ENCODE assay signal across 8 cellular contexts in the genomic region with DNA sequence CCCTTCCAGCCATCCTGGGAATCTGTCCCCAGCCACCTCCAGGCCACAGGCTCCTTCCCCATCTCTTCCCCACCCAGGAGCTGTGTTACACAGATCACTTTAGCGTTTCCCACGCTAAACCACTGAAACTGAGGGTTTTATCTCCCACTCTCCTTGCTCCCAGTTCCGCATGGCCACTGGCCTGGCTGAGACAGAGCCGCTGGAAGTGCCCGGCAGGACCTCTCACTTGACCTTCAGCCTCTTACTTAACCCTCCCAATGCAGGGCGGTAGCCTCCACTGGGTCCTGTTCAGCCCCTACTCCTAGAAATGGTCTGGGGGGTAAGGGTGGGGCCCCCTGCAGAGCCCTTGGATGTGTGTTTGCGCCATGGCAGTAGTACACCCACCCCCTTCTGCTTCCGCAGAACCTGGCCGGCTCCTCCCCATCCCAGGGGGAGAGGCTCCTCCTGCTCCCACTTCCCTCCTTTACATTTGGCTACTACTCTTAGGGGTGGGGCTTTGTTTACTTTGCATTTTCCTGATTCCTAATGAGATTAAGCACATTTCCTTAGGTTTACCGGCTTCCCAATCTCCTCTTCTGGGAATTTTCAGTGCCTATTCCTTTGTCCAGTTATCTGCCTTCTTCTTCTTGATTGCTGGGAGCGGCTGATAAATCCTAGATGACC. TPM values are rescaled to one million over a fixed set of nuclear protein-coding genes. Genes with fewer than 3 reads are reported as not detected.
A peak's percentile ranks its signal among the peaks of the same experiment; 100 is the strongest.
DNase-seq lines count a peak whose midpoint lies in the region; ATAC-seq, FAIRE-seq and TF ChIP-seq lines count a peak whose summit lies in the region.
"Not testable (repeated sequence)": the region's sequence is repeated elsewhere in the genome, so short reads cannot be mapped to it uniquely, and the experiment has no call there.
"Had no signal": no experiment of that assay in that cellular context is flagged by ENCODE, and none has a peak within 500 bp of the region (broad histone marks: within the 10 kb centered on the region; RNA-seq: fewer than 3 reads in every experiment).

No MANE protein-coding gene starts in this region.

- not testable (repeated sequence) for H2BK5ac ChIP-seq in neuronal stem cell (ENCODE audit: low read length)

- intact Hi-C loops in Panc1 (cut with micrococcal nuclease; ENCODE audit: unreplicated experiment); left ventricle myocardium superior (cut with micrococcal nuclease); HepG2 (cut with micrococcal nuclease; ENCODE audit: unreplicated experiment): not testable (repeated sequence)

- ATAC-seq in Panc1, result 0 out of 2 replicates have a peak, but pooled peaks have one; percentile 22
- ATAC-seq in left ventricle myocardium superior, result peak; percentile 3
- not testable (repeated sequence) for ATAC-seq in HepG2

- POLR2A ChIA-PET in Panc1 (lab: Charles Lee); HepG2 (lab: Yijun Ruan, JAX): not testable (repeated sequence)

- H4K91ac ChIP-seq in neuronal stem cell (ENCODE audit: low read depth, low read length, poor library complexity), result not testable (repeated sequence)

- not testable (repeated sequence) for TF ChIP-seq EP300 in HepG2 (IDR thresholded peaks at IDR 0.05; ENCODE audit: low read depth in 2 of 2, low read length in 2 of 2); HepG2 (CRISPR knock-in tag; IDR thresholded peaks at IDR 0.05; ENCODE audit: borderline replicate concordance)

- not testable (repeated sequence) for FAIRE-seq in bronchial epithelial cell (lab: Jason Lieb, UNC); HepG2 (lab: Jason Lieb, UNC)

- H3K9ac ChIP-seq in HUES48 (ENCODE audit: low read depth, low read length), result 0 out of 2 replicates have a peak overlapping the region, but pooled peaks have one; percentile 33
- H3K9ac ChIP-seq in HepG2 (ENCODE audit: insufficient read depth, low read depth, low read length), result not testable (repeated sequence)
- peak overlapping the region; percentile 63 for H3K9ac ChIP-seq in neuronal stem cell (ENCODE audit: low read depth, low read length, poor library complexity)

- not testable (repeated sequence) for H3K27me3 ChIP-seq in HUES48 (ENCODE audit: control insufficient read depth, insufficient read depth, low read length); Panc1 (ENCODE audit: control insufficient read depth, insufficient read depth, low read length); bronchial epithelial cell (ENCODE audit: control insufficient read depth, insufficient read depth, low read length); neuronal stem cell (ENCODE audit: control insufficient read depth in 3 of 3, insufficient read depth in 3 of 3, low read depth in 1 of 3, low read length in 3 of 3)
- peaks cover 0 to 10% of the 10 kb centered on the region in 2 experiments; a peak in 2 of 5 replicates for H3K27me3 ChIP-seq in HepG2 (ENCODE audit: control insufficient read depth in 1 of 2, insufficient read depth in 2 of 2, low read length in 2 of 2)

- BruUV-seq in Panc1 (replicated peaks; lab: Mats Ljungman, UMichigan), result TSS peak; percentile 71
- not testable (repeated sequence) for BruUV-seq in HepG2 (replicated peaks; lab: Mats Ljungman, UMichigan)

- not testable (repeated sequence) for H2AFZ ChIP-seq in HepG2 (ENCODE audit: low read length)
- H2AFZ ChIP-seq in neuronal stem cell (ENCODE audit: low read length), result peak overlapping the region; percentile 61

- CTCF ChIA-PET in Panc1 (lab: Charles Lee); HepG2 (lab: Yijun Ruan, JAX; ENCODE audit: low intra/inter-chr PET ratio, low total read pairs): not testable (repeated sequence)

- DNase-seq in DMS 273 (lab: John Stamatoyannopoulos, UW; ENCODE audit: unreplicated experiment), result peak; percentile 20
- DNase-seq in Panc1 (ENCODE audit: low read depth, low spot score); left ventricle myocardium superior; HepG2 (ENCODE audit: low spot score); neuronal stem cell (ENCODE audit: low spot score): not testable (repeated sequence)
- peak; percentile 12 for DNase-seq in bronchial epithelial cell (ENCODE audit: low read depth)

- not testable (repeated sequence) for TF ChIP-seq RAD21 in HepG2 (CRISPR knock-in tag; IDR thresholded peaks at IDR 0.05)

- H2BK120ac ChIP-seq in neuronal stem cell (ENCODE audit: low read depth, low read length), result not testable (repeated sequence)

- H3K4me1 ChIP-seq in HUES48 (ENCODE audit: control insufficient read depth, insufficient read depth, low read length) (peaks cover 41% of the 10 kb centered on the region), Panc1 (ENCODE audit: control insufficient read depth, insufficient read depth, low read length) (peaks cover 89% of the 10 kb centered on the region), HepG2 (ENCODE audit: insufficient read depth, low read length) (peaks cover 61% of the 10 kb centered on the region), neuronal stem cell (ENCODE audit: control insufficient read depth in 2 of 2, insufficient read depth in 1 of 2, low read depth in 1 of 2, low read length in 2 of 2) (peaks cover 22 to 27% of the 10 kb centered on the region in 2 donors)

- H3K14ac ChIP-seq in neuronal stem cell (ENCODE audit: low read length), result not testable (repeated sequence)

- 7% methylated on average over 10 of the region's 11 CpGs for WGBS in HepG2 (ENCODE audit: low lambda C conversion rate)
- no CpG with 5 or more reads among the region's 11 CpGs for WGBS in neuronal stem cell (ENCODE audit: extremely low coverage in 2 of 2, insufficient read length in 2 of 2, insufficient replicate concordance in 1 of 2), 2 donors

- H4K8ac ChIP-seq in neuronal stem cell (ENCODE audit: low read depth, low read length), result not testable (repeated sequence)

- not testable (repeated sequence) for H3K79me2 ChIP-seq in HepG2 (ENCODE audit: insufficient read depth, low read length)

- peak overlapping the region; percentile 5 for H2AK5ac ChIP-seq in neuronal stem cell (ENCODE audit: low read depth, low read length)

- H3K4me3 ChIP-seq in HUES48 (ENCODE audit: low read depth, low read length) (peak overlapping the region; percentile 38), HepG2 (replicated peaks in 1 of 3; ENCODE audit: insufficient read depth in 1 of 3, low read depth in 2 of 3, low read length in 3 of 3) (peak overlapping the region in 1 of 3 experiments; percentile 48; a peak in 1 of 6 replicates)
- H3K4me3 ChIP-seq in Panc1 (ENCODE audit: low read depth in 2 of 2, low read length in 2 of 2); bronchial epithelial cell (ENCODE audit: low read depth, low read length); neuronal stem cell (ENCODE audit: low read length in 2 of 2): not testable (repeated sequence)

- peak overlapping the region; percentile 85 for H3K18ac ChIP-seq in neuronal stem cell (ENCODE audit: low read length)

- H4K20me1 ChIP-seq in HepG2 (ENCODE audit: insufficient read depth, low read length), result not testable (repeated sequence)

- not testable (repeated sequence) for TF ChIP-seq POLR2A in HepG2 (IDR thresholded peaks at IDR 0.05; ENCODE audit: insufficient read depth in 1 of 2, low read depth in 2 of 2, low read length in 2 of 2)

- H3K27ac ChIP-seq in HUES48 (ENCODE audit: low read depth, low read length), result peak overlapping the region; percentile 81
- peak overlapping the region; percentile 95 for H3K27ac ChIP-seq in Panc1 (ENCODE audit: low read length)
- not testable (repeated sequence) for H3K27ac ChIP-seq in HepG2 (ENCODE audit: extremely low read length, insufficient read depth, low read length); neuronal stem cell (replicated peaks; ENCODE audit: low read length)

- peak overlapping the region; percentile 62 for H3K4me2 ChIP-seq in HepG2 (ENCODE audit: low read depth, low read length)
- not testable (repeated sequence) for H3K4me2 ChIP-seq in neuronal stem cell (ENCODE audit: insufficient read depth, low read length, poor library complexity, severe bottlenecking)

- not testable (repeated sequence) for H3K79me1 ChIP-seq in neuronal stem cell (ENCODE audit: low read depth, low read length)

- in situ Hi-C loops in Panc1 (cut with HindIII; ENCODE audit: low pct_unique_long_range_greater_than_20kb, low sequenced_read_pairs), result not testable (repeated sequence)
- in situ Hi-C loops in HepG2 (cut with HindIII; ENCODE audit: extremely low pct_ligation_motif_present, low pct_unique_long_range_greater_than_20kb), result loop anchor here (25.0 kb wide), 1 partner anchor 96 kb away; a partner anchor contains a TSS

- H3K4ac ChIP-seq in neuronal stem cell (ENCODE audit: low read length), result not testable (repeated sequence)

- TF ChIP-seq CTCF in Panc1 (IDR thresholded peaks at IDR 0.05); bronchial epithelial cell (IDR thresholded peaks at IDR 0.05; ENCODE audit: insufficient read depth, low read length, severe bottlenecking); HepG2 (CRISPR knock-in tag; IDR thresholded peaks at IDR 0.05): not testable (repeated sequence)

- peak overlapping the region; percentile 75 for H2BK12ac ChIP-seq in neuronal stem cell (ENCODE audit: low read length)

- peak overlapping the region; percentile 55 for H3K23ac ChIP-seq in neuronal stem cell (ENCODE audit: low read depth, low read length, poor library complexity)

- not testable (repeated sequence) for H3K36me3 ChIP-seq in HUES48 (ENCODE audit: control insufficient read depth, insufficient read depth, low read length); Panc1 (ENCODE audit: control insufficient read depth, insufficient read depth, low read length); bronchial epithelial cell (ENCODE audit: control insufficient read depth, insufficient read depth, low read length); HepG2 (replicated peaks in 1 of 2; ENCODE audit: control insufficient read depth in 1 of 2, insufficient read depth in 2 of 2, low read length in 2 of 2); neuronal stem cell (replicated peaks in 1 of 2; ENCODE audit: control insufficient read depth in 2 of 2, insufficient read depth in 2 of 2, low read length in 2 of 2)

- H3K9me3 ChIP-seq in HUES48 (ENCODE audit: control insufficient read depth, insufficient read depth, low read length); Panc1 (ENCODE audit: control insufficient read depth, insufficient read depth, low read depth, low read length); HepG2 (ENCODE audit: low read length); neuronal stem cell (replicated peaks in 1 of 2; ENCODE audit: control insufficient read depth in 2 of 2, insufficient read depth in 1 of 2, low read depth in 1 of 2, low read length in 2 of 2): not testable (repeated sequence)

- H2BK15ac ChIP-seq in neuronal stem cell (ENCODE audit: low read length), result peak overlapping the region; percentile 78

RNA-seq across cellular contexts. Expression of a gene that starts 49.6 kb away (rescaled TPM):
- total RNA-seq in Panc1 (2021; ENCODE audit: unreplicated experiment), result 92.5 TPM
- polyA plus RNA-seq in Panc1 (2012; ENCODE audit: insufficient read length), result 97.9 TPM
- under 0.01 and 0.53 TPM in 2 replicates for total RNA-seq in bronchial epithelial cell
- total RNA-seq in left ventricle myocardium superior, result 8.0 TPM
- total RNA-seq in HepG2 (2016; rRNA removed; fragmentation: Illumina TruSeq; extraction: Trizol), result not detected in 2 replicates
- not detected in 2 replicates for total RNA-seq in HepG2 (2016; cell fraction: cytosol; rRNA removed; fragmentation: Illumina TruSeq; extraction: Trizol; ENCODE audit: low read depth)
- total RNA-seq in HepG2 (2016; cell fraction: insoluble cytoplasmic fraction; rRNA removed; fragmentation: Illumina TruSeq; extraction: Trizol), result not detected in 2 replicates
- total RNA-seq in HepG2 (2016; cell fraction: membrane; rRNA removed; fragmentation: Illumina TruSeq; extraction: Trizol), result not detected in 2 replicates
- not detected in 2 replicates for total RNA-seq in HepG2 (2016; cell fraction: nucleus; rRNA removed; fragmentation: Illumina TruSeq; extraction: Trizol)
- 0.18 and 0.26 TPM in 2 replicates for polyA plus RNA-seq in HepG2 (2011; rRNA removed)
- polyA plus RNA-seq in HepG2 (2011; cell fraction: cytosol; rRNA removed), result 0.05 TPM in 2 replicates
- polyA plus RNA-seq in HepG2 (2011; cell fraction: nucleus; rRNA removed), result 1.9 and 2.1 TPM in 2 replicates
- polyA plus RNA-seq in HepG2 (2012), result 0.11 and 0.36 TPM in 2 replicates
- polyA plus RNA-seq in HepG2 (2016; cell fraction: cytosol; fragmentation: Illumina TruSeq; extraction: Trizol; ENCODE audit: low read depth), result not detected in 2 replicates
- polyA plus RNA-seq in HepG2 (2016; cell fraction: insoluble cytoplasmic fraction; fragmentation: Illumina TruSeq; extraction: Trizol; ENCODE audit: low read depth), result not detected in 2 replicates
- not detected in 2 replicates for polyA plus RNA-seq in HepG2 (2016; cell fraction: membrane; fragmentation: Illumina TruSeq; extraction: Trizol; ENCODE audit: low read depth)
- polyA plus RNA-seq in HepG2 (2016; cell fraction: nucleus; fragmentation: Illumina TruSeq; extraction: Trizol; ENCODE audit: insufficient read depth, low read depth), result 0.13 TPM in 1 of 2 replicates, not detected in the other
- 0.42 TPM in 1 of 2 replicates, not detected in the other for polyA minus RNA-seq in HepG2 (2011; rRNA and poly(A)+ RNA removed; ENCODE audit: low replicate concordance)
- polyA minus RNA-seq in HepG2 (2011; cell fraction: cytosol; rRNA and poly(A)+ RNA removed), result not detected in 2 replicates
- 0.37 and 0.52 TPM in 2 replicates for polyA minus RNA-seq in HepG2 (2011; cell fraction: nucleus; rRNA and poly(A)+ RNA removed)
- 2.5 TPM for polyA plus RNA-seq in neuronal stem cell (2013, experiment 1 of 2)
- polyA plus RNA-seq in neuronal stem cell (2013, experiment 2 of 2), result 2.3 TPM
- total RNA-seq: activated T-helper 17 cell treated with anti-CD3 and anti-CD28 coated beads, Interleukin-2, amount 50 U/mL, for 72 hours had no signal

Comparison
In these comparisons a context has a peak if more than half of its experiments do, and no peak if none do; other contexts are left out.
1. RNA of a gene that starts 49.6 kb away (total RNA-seq): 92.5 TPM in Panc1 (single experiment); 8.0 TPM in left ventricle myocardium superior (single experiment), under 0.01 to 0.53 TPM in bronchial epithelial cell and not detected in HepG2; every median in the first group is over 10 times any median in the second.